Comparison of ENCODE assay signal across 8 cellular contexts in genomic region chr4:70705146-70705855, GRCh38. TPM values are rescaled to one million over a fixed set of nuclear protein-coding genes. Genes with fewer than 3 reads are reported as not detected.
DNase-seq lines count a peak whose midpoint lies in the region; ATAC-seq, FAIRE-seq and TF ChIP-seq lines count a peak whose summit lies in the region.

No MANE protein-coding gene starts in this region.

- H4K20me1 ChIP-seq in HepG2 (ENCODE audit: insufficient read depth, low read length), result no peaks in the 10 kb centered on the region

- no peaks in the 10 kb centered on the region for H3K9me3 Mint-ChIP-seq in activated CD4-positive, alpha-beta T cell treated with anti-CD3 and anti-CD28 coated beads, Interleukin-2, amount 10 ng/mL, durations not matched to agents 24 days and 14 days

- peak overlapping the region; percentile 87 for H3K4me2 ChIP-seq in HepG2 (ENCODE audit: low read depth, low read length)

- H3K27ac Mint-ChIP-seq in activated CD4-positive, alpha-beta T cell treated with anti-CD3 and anti-CD28 coated beads, Interleukin-2, amount 10 ng/mL, durations not matched to agents 24 days and 14 days, result peak overlapping the region; percentile 90

- ATAC-seq in GM18867 (IDR thresholded peaks at IDR 0.05; ENCODE audit: unreplicated experiment) (peak; percentile 58), HG03060 (IDR thresholded peaks at IDR 0.05; ENCODE audit: low read depth, unreplicated experiment) (peak; percentile 37), HepG2 (peak; percentile 73)

- BruUV-seq in HepG2 (replicated peaks; lab: Mats Ljungman, UMichigan), result no TSS peak

- H3K4me1 Mint-ChIP-seq in activated CD4-positive, alpha-beta T cell treated with anti-CD3 and anti-CD28 coated beads, Interleukin-2, amount 10 ng/mL, durations not matched to agents 24 days and 14 days, result peaks cover 24% of the 10 kb centered on the region

- H3K27me3 ChIP-seq in HepG2 (ENCODE audit: control insufficient read depth in 1 of 2, insufficient read depth in 2 of 2, low read length in 2 of 2), result no peaks in the 10 kb centered on the region; a peak in 1 of 5 replicates

- H3K9ac ChIP-seq in HepG2 (ENCODE audit: insufficient read depth, low read depth, low read length), result peak overlapping the region; percentile 84

- DNase-seq in AG08395 (ENCODE audit: low spot score) (peak; percentile 66), NCI-H2227 treated with DMSO at 0.1 percent for 48 hours (lab: John Stamatoyannopoulos, UW) (peak; percentile 45), cortex of kidney (lab: John Stamatoyannopoulos, UW) (peak; percentile 28), HepG2 (ENCODE audit: low spot score) (peak; percentile 52)
- DNase-seq in activated CD4-positive, alpha-beta T cell treated with anti-CD3 and anti-CD28 coated beads, Interleukin-2, amount 10 ng/mL, durations not matched to agents 24 days and 14 days, result peak; percentile 90
- peak; percentile 73 for DNase-seq in stimulated activated CD4-positive, alpha-beta T cell treated with anti-CD3 and anti-CD28 coated beads, Interleukin-4, amount 100 ng/mL, for 1 hour

- H3K27me3 Mint-ChIP-seq in activated CD4-positive, alpha-beta T cell treated with anti-CD3 and anti-CD28 coated beads, Interleukin-2, amount 10 ng/mL, durations not matched to agents 24 days and 14 days, result no peaks in the 10 kb centered on the region

- peaks cover 49% of the 10 kb centered on the region for H3K4me1 ChIP-seq in HepG2 (ENCODE audit: insufficient read depth, low read length)

- in situ Hi-C loops in HepG2 (cut with HindIII; ENCODE audit: extremely low pct_ligation_motif_present, low pct_unique_long_range_greater_than_20kb), result no loop called here

- CTCF ChIA-PET in HepG2 (lab: Yijun Ruan, JAX; ENCODE audit: low intra/inter-chr PET ratio, low total read pairs), result no interaction called here

- peak overlapping the region; percentile 72 to 88 (median 80) for H3K4me3 ChIP-seq in HepG2 (replicated peaks in 1 of 3; ENCODE audit: insufficient read depth in 1 of 3, low read depth in 2 of 3, low read length in 3 of 3)

- no peak for FAIRE-seq in HepG2 (lab: Jason Lieb, UNC)

- H3K36me3 ChIP-seq in HepG2 (replicated peaks in 1 of 2; ENCODE audit: control insufficient read depth in 1 of 2, insufficient read depth in 2 of 2, low read length in 2 of 2), result no peaks in the 10 kb centered on the region

- H3K79me2 ChIP-seq in HepG2 (ENCODE audit: insufficient read depth, low read length), result peaks cover 26% of the 10 kb centered on the region

- H3K36me3 Mint-ChIP-seq in activated CD4-positive, alpha-beta T cell treated with anti-CD3 and anti-CD28 coated beads, Interleukin-2, amount 10 ng/mL, durations not matched to agents 24 days and 14 days (ENCODE audit: low read depth), result no peaks in the 10 kb centered on the region

- TF ChIP-seq EP300 in HepG2 (IDR thresholded peaks at IDR 0.05; ENCODE audit: low read depth in 2 of 2, low read length in 2 of 2) (no peak), HepG2 (CRISPR knock-in tag; IDR thresholded peaks at IDR 0.05; ENCODE audit: borderline replicate concordance) (no peak)

- peak; percentile 21 to 70; a peak in 3 of 4 replicates for TF ChIP-seq POLR2A in HepG2 (IDR thresholded peaks at IDR 0.05; ENCODE audit: insufficient read depth in 1 of 2, low read depth in 2 of 2, low read length in 2 of 2)

- intact Hi-C loops in activated CD4-positive, alpha-beta T cell treated with anti-CD3 and anti-CD28 coated beads, Interleukin-2, amount 10 ng/mL, durations not matched to agents 24 days and 14 days (cut with micrococcal nuclease), result loop anchor here (1.0 to 10.0 kb wide), 6 partner anchors 17 to 302 kb away; partner anchors contain the start of genes GRSF1 and UTP3
- intact Hi-C loops in HepG2 (cut with micrococcal nuclease; ENCODE audit: unreplicated experiment), result loop anchor here (2.0 to 10.0 kb wide), 3 partner anchors 30 to 290 kb away; partner anchors contain the start of genes DCK and GRSF1

- H3K27ac ChIP-seq in HepG2 (ENCODE audit: extremely low read length, insufficient read depth, low read length), result peak overlapping the region; percentile 91

- under 1% methylated on average over 16 of the region's 84 CpGs for WGBS in HepG2 (ENCODE audit: low lambda C conversion rate)

- TF ChIP-seq RAD21 in HepG2 (CRISPR knock-in tag; IDR thresholded peaks at IDR 0.05), result peak; percentile 7; the same call in 1 of the 2 replicates

- no peaks in the 10 kb centered on the region for H3K9me3 ChIP-seq in HepG2 (ENCODE audit: low read length)

- no peak for TF ChIP-seq CTCF in HepG2 (CRISPR knock-in tag; IDR thresholded peaks at IDR 0.05)

- POLR2A ChIA-PET in HepG2 (lab: Yijun Ruan, JAX), result interaction anchor here (1.1 to 6.4 kb wide), 6 partner anchors 9 to 197 kb away, joined by 3 to 75 read pairs (median 4); partner anchors contain the start of genes MOB1B and UTP3

- H2AFZ ChIP-seq in HepG2 (ENCODE audit: low read length), result peak overlapping the region; percentile 28

- peak overlapping the region; percentile 95 for H3K4me3 Mint-ChIP-seq in activated CD4-positive, alpha-beta T cell treated with anti-CD3 and anti-CD28 coated beads, Interleukin-2, amount 10 ng/mL, durations not matched to agents 24 days and 14 days

RNA-seq across cellular contexts. Expression of gene RUFY3, which starts 16.5 kb away (rescaled TPM):
- 11.5 and 14.8 TPM in 2 replicates for total RNA-seq in activated CD4-positive, alpha-beta T cell treated with anti-CD3 and anti-CD28 coated beads, Interleukin-2, amount 10 ng/mL, durations not matched to agents 24 days and 14 days
- 21.3 and 25.3 TPM in 2 replicates for total RNA-seq in HepG2 (2016; rRNA removed; fragmentation: Illumina TruSeq; extraction: Trizol)
- total RNA-seq in HepG2 (2016; cell fraction: cytosol; rRNA removed; fragmentation: Illumina TruSeq; extraction: Trizol; ENCODE audit: low read depth), result 19.0 and 22.8 TPM in 2 replicates
- 17.5 and 24.4 TPM in 2 replicates for total RNA-seq in HepG2 (2016; cell fraction: insoluble cytoplasmic fraction; rRNA removed; fragmentation: Illumina TruSeq; extraction: Trizol)
- total RNA-seq in HepG2 (2016; cell fraction: membrane; rRNA removed; fragmentation: Illumina TruSeq; extraction: Trizol), result 10.5 and 13.3 TPM in 2 replicates
- 37.3 and 46.8 TPM in 2 replicates for total RNA-seq in HepG2 (2016; cell fraction: nucleus; rRNA removed; fragmentation: Illumina TruSeq; extraction: Trizol)
- polyA plus RNA-seq in HepG2 (2011; rRNA removed), result 17.9 and 19.9 TPM in 2 replicates
- 4.1 and 7.8 TPM in 2 replicates for polyA plus RNA-seq in HepG2 (2011; cell fraction: cytosol; rRNA removed)
- polyA plus RNA-seq in HepG2 (2011; cell fraction: nucleus; rRNA removed), result 21.0 and 24.2 TPM in 2 replicates
- polyA plus RNA-seq in HepG2 (2012), result 13.1 and 13.2 TPM in 2 replicates
- 1.9 and 2.2 TPM in 2 replicates for polyA plus RNA-seq in HepG2 (2016; cell fraction: cytosol; fragmentation: Illumina TruSeq; extraction: Trizol; ENCODE audit: low read depth)
- 13.1 and 13.9 TPM in 2 replicates for polyA plus RNA-seq in HepG2 (2016; cell fraction: insoluble cytoplasmic fraction; fragmentation: Illumina TruSeq; extraction: Trizol; ENCODE audit: low read depth)
- polyA plus RNA-seq in HepG2 (2016; cell fraction: membrane; fragmentation: Illumina TruSeq; extraction: Trizol; ENCODE audit: low read depth), result 5.0 and 6.4 TPM in 2 replicates
- polyA plus RNA-seq in HepG2 (2016; cell fraction: nucleus; fragmentation: Illumina TruSeq; extraction: Trizol; ENCODE audit: insufficient read depth, low read depth), result 48.1 and 50.4 TPM in 2 replicates
- polyA minus RNA-seq in HepG2 (2011; rRNA and poly(A)+ RNA removed; ENCODE audit: low replicate concordance), result 4.8 and 10.2 TPM in 2 replicates
- polyA minus RNA-seq in HepG2 (2011; cell fraction: cytosol; rRNA and poly(A)+ RNA removed), result 9.5 and 10.0 TPM in 2 replicates
- 53.9 and 54.2 TPM in 2 replicates for polyA minus RNA-seq in HepG2 (2011; cell fraction: nucleus; rRNA and poly(A)+ RNA removed)

RNA-seq across cellular contexts. Expression of gene UTP3, which starts 17.0 kb away (rescaled TPM):
- 45.9 and 47.6 TPM in 2 replicates for total RNA-seq in activated CD4-positive, alpha-beta T cell treated with anti-CD3 and anti-CD28 coated beads, Interleukin-2, amount 10 ng/mL, durations not matched to agents 24 days and 14 days
- 19.5 and 27.5 TPM in 2 replicates for total RNA-seq in HepG2 (2016; rRNA removed; fragmentation: Illumina TruSeq; extraction: Trizol)
- 2.4 and 3.1 TPM in 2 replicates for total RNA-seq in HepG2 (2016; cell fraction: cytosol; rRNA removed; fragmentation: Illumina TruSeq; extraction: Trizol; ENCODE audit: low read depth)
- 21.0 and 26.4 TPM in 2 replicates for total RNA-seq in HepG2 (2016; cell fraction: insoluble cytoplasmic fraction; rRNA removed; fragmentation: Illumina TruSeq; extraction: Trizol)
- 5.4 and 6.2 TPM in 2 replicates for total RNA-seq in HepG2 (2016; cell fraction: membrane; rRNA removed; fragmentation: Illumina TruSeq; extraction: Trizol)
- total RNA-seq in HepG2 (2016; cell fraction: nucleus; rRNA removed; fragmentation: Illumina TruSeq; extraction: Trizol), result 14.5 and 15.6 TPM in 2 replicates
- polyA plus RNA-seq in HepG2 (2011; rRNA removed), result 6.4 and 6.9 TPM in 2 replicates
- 6.7 and 8.2 TPM in 2 replicates for polyA plus RNA-seq in HepG2 (2011; cell fraction: cytosol; rRNA removed)
- 4.0 and 5.3 TPM in 2 replicates for polyA plus RNA-seq in HepG2 (2011; cell fraction: nucleus; rRNA removed)
- polyA plus RNA-seq in HepG2 (2012), result 15.6 and 19.2 TPM in 2 replicates
- polyA plus RNA-seq in HepG2 (2016; cell fraction: cytosol; fragmentation: Illumina TruSeq; extraction: Trizol; ENCODE audit: low read depth), result 2.3 and 2.4 TPM in 2 replicates
- polyA plus RNA-seq in HepG2 (2016; cell fraction: insoluble cytoplasmic fraction; fragmentation: Illumina TruSeq; extraction: Trizol; ENCODE audit: low read depth), result 38.1 and 40.4 TPM in 2 replicates
- polyA plus RNA-seq in HepG2 (2016; cell fraction: membrane; fragmentation: Illumina TruSeq; extraction: Trizol; ENCODE audit: low read depth), result 4.2 and 4.7 TPM in 2 replicates
- polyA plus RNA-seq in HepG2 (2016; cell fraction: nucleus; fragmentation: Illumina TruSeq; extraction: Trizol; ENCODE audit: insufficient read depth, low read depth), result 17.1 and 19.6 TPM in 2 replicates
- polyA minus RNA-seq in HepG2 (2011; rRNA and poly(A)+ RNA removed; ENCODE audit: low replicate concordance), result 1.8 and 3.3 TPM in 2 replicates
- 3.5 and 3.7 TPM in 2 replicates for polyA minus RNA-seq in HepG2 (2011; cell fraction: cytosol; rRNA and poly(A)+ RNA removed)
- polyA minus RNA-seq in HepG2 (2011; cell fraction: nucleus; rRNA and poly(A)+ RNA removed), result 7.6 and 9.1 TPM in 2 replicates

RNA-seq across cellular contexts. Expression of gene JCHAIN, which starts 39.0 kb away (rescaled TPM):
- not detected in 2 replicates for total RNA-seq in activated CD4-positive, alpha-beta T cell treated with anti-CD3 and anti-CD28 coated beads, Interleukin-2, amount 10 ng/mL, durations not matched to agents 24 days and 14 days
- not detected in 2 replicates for total RNA-seq in HepG2 (2016; rRNA removed; fragmentation: Illumina TruSeq; extraction: Trizol)
- total RNA-seq in HepG2 (2016; cell fraction: cytosol; rRNA removed; fragmentation: Illumina TruSeq; extraction: Trizol; ENCODE audit: low read depth), result not detected in 2 replicates
- total RNA-seq in HepG2 (2016; cell fraction: insoluble cytoplasmic fraction; rRNA removed; fragmentation: Illumina TruSeq; extraction: Trizol), result not detected in 2 replicates
- not detected in 2 replicates for total RNA-seq in HepG2 (2016; cell fraction: membrane; rRNA removed; fragmentation: Illumina TruSeq; extraction: Trizol)
- not detected in 2 replicates for total RNA-seq in HepG2 (2016; cell fraction: nucleus; rRNA removed; fragmentation: Illumina TruSeq; extraction: Trizol)
- polyA plus RNA-seq in HepG2 (2011; rRNA removed), result not detected in 2 replicates
- 0.13 TPM in 1 of 2 replicates, not detected in the other for polyA plus RNA-seq in HepG2 (2011; cell fraction: cytosol; rRNA removed)
- not detected in 2 replicates for polyA plus RNA-seq in HepG2 (2011; cell fraction: nucleus; rRNA removed)
- polyA plus RNA-seq in HepG2 (2012), result not detected in 2 replicates
- polyA plus RNA-seq in HepG2 (2016; cell fraction: cytosol; fragmentation: Illumina TruSeq; extraction: Trizol; ENCODE audit: low read depth), result not detected in 2 replicates
- polyA plus RNA-seq in HepG2 (2016; cell fraction: insoluble cytoplasmic fraction; fragmentation: Illumina TruSeq; extraction: Trizol; ENCODE audit: low read depth), result not detected in 2 replicates
- not detected in 2 replicates for polyA plus RNA-seq in HepG2 (2016; cell fraction: membrane; fragmentation: Illumina TruSeq; extraction: Trizol; ENCODE audit: low read depth)
- polyA plus RNA-seq in HepG2 (2016; cell fraction: nucleus; fragmentation: Illumina TruSeq; extraction: Trizol; ENCODE audit: insufficient read depth, low read depth), result not detected in 2 replicates
- polyA minus RNA-seq in HepG2 (2011; rRNA and poly(A)+ RNA removed; ENCODE audit: low replicate concordance), result 0.44 TPM in 1 of 2 replicates, not detected in the other
- polyA minus RNA-seq in HepG2 (2011; cell fraction: cytosol; rRNA and poly(A)+ RNA removed), result not detected in 2 replicates
- not detected in 2 replicates for polyA minus RNA-seq in HepG2 (2011; cell fraction: nucleus; rRNA and poly(A)+ RNA removed)

Comparison
In these comparisons a context has a peak if more than half of its experiments do, and no peak if none do; other contexts are left out.
1. Peak in every context shown above with its lines: DNase-seq, ATAC-seq, H3K4me3 ChIP-seq and H3K27ac ChIP-seq.
2. DNase-seq: peak in every context shown above with its lines; median percentile 90 in activated CD4-positive, alpha-beta T cell treated with anti-CD3 and anti-CD28 coated beads, Interleukin-2, amount 10 ng/mL, durations not matched to agents 24 days and 14 days; 73 in stimulated activated CD4-positive, alpha-beta T cell treated with anti-CD3 and anti-CD28 coated beads, Interleukin-4, amount 100 ng/mL, for 1 hour; 66 in AG08395; 52 in HepG2; 45 in NCI-H2227 treated with DMSO at 0.1 percent for 48 hours; 28 in cortex of kidney.